ENCODE assay signal across 12 cellular contexts in genomic region chr11:73404506-73405145, GRCh38. TPM values are rescaled to one million over a fixed set of nuclear protein-coding genes. Genes with fewer than 3 reads are reported as not detected.
DNase-seq lines count a peak whose midpoint lies in the region; ATAC-seq and FAIRE-seq lines count a peak whose summit lies in the region.
"Had no signal": no experiment of that assay in that cellular context is flagged by ENCODE, and none has a peak within 500 bp of the region (broad histone marks: within the 10 kb centered on the region; RNA-seq: fewer than 3 reads in every experiment).

No MANE protein-coding gene starts in this region.

- FAIRE-seq in RCC 7860 (lab: Jason Lieb, UNC) = no peak
- FAIRE-seq: A549, GM12891 had no signal

- H3K4me3 Mint-ChIP-seq in effector memory CD8-positive, alpha-beta T cell = no peak overlapping the region

- no peak for DNase-seq in activated naive CD4-positive, alpha-beta T cell treated with anti-CD3 and anti-CD28 coated beads, Interleukin-2, amount 50 U/mL, for 72 hours (ENCODE audit: low spot score in 2 of 2)
- no peak for DNase-seq in activated naive CD4-positive, alpha-beta T cell treated with Interleukin-2 at 50 U/mL for 16 hours
- DNase-seq in NCI-H69 (lab: John Stamatoyannopoulos, UW) (peak; percentile 12), SHP77 treated with DMSO at 0.1 percent for 48 hours (lab: John Stamatoyannopoulos, UW) (no peak), RCC 7860 (ENCODE audit: low spot score) (no peak)
- no peak for DNase-seq in effector memory CD8-positive, alpha-beta T cell
- DNase-seq: DMS79 treated with DMSO at 0.1 percent for 48 hours, KG1, NCI-H2029 had no signal

- no peaks in the 10 kb centered on the region for H3K4me1 Mint-ChIP-seq in effector memory CD8-positive, alpha-beta T cell (ENCODE audit: low read depth in 2 of 2)

- H3K36me3 Mint-ChIP-seq in activated naive CD4-positive, alpha-beta T cell treated with anti-CD3 and anti-CD28 coated beads, Interleukin-2, amount 50 U/mL, for 72 hours = peaks cover 0 to 9% of the 10 kb centered on the region in 2 donors
- peaks cover 38% of the 10 kb centered on the region for H3K36me3 Mint-ChIP-seq in effector memory CD8-positive, alpha-beta T cell (ENCODE audit: insufficient read depth)

- H3K9me3 Mint-ChIP-seq in activated naive CD4-positive, alpha-beta T cell treated with anti-CD3 and anti-CD28 coated beads, Interleukin-2, amount 50 U/mL, for 72 hours = no peaks in the 10 kb centered on the region
- no peaks in the 10 kb centered on the region for H3K9me3 Mint-ChIP-seq in effector memory CD8-positive, alpha-beta T cell

- ATAC-seq in activated naive CD4-positive, alpha-beta T cell treated with anti-CD3 and anti-CD28 coated beads, Interleukin-2, amount 50 U/mL, for 72 hours = no peak
- no peak for ATAC-seq in effector memory CD8-positive, alpha-beta T cell (replicated peaks)
- no peak for ATAC-seq in GM21786 (IDR thresholded peaks at IDR 0.05; ENCODE audit: unreplicated experiment)

- H3K27ac Mint-ChIP-seq in activated naive CD4-positive, alpha-beta T cell treated with anti-CD3 and anti-CD28 coated beads, Interleukin-2, amount 50 U/mL, for 72 hours = peak overlapping the region; percentile 53 to 89
- peak overlapping the region; percentile 56 to 66 for H3K27ac Mint-ChIP-seq in effector memory CD8-positive, alpha-beta T cell

- H3K27me3 Mint-ChIP-seq in effector memory CD8-positive, alpha-beta T cell = no peaks in the 10 kb centered on the region

RNA-seq across cellular contexts. Expression of gene RELT, which starts 28.4 kb away (rescaled TPM):
- total RNA-seq in activated naive CD4-positive, alpha-beta T cell treated with anti-CD3 and anti-CD28 coated beads, Interleukin-2, amount 50 U/mL, for 72 hours = 10 to 100 TPM; 23.2 to 28.2 TPM
